21 cellular contexts compared by ENCODE assay signal in the genomic region with DNA sequence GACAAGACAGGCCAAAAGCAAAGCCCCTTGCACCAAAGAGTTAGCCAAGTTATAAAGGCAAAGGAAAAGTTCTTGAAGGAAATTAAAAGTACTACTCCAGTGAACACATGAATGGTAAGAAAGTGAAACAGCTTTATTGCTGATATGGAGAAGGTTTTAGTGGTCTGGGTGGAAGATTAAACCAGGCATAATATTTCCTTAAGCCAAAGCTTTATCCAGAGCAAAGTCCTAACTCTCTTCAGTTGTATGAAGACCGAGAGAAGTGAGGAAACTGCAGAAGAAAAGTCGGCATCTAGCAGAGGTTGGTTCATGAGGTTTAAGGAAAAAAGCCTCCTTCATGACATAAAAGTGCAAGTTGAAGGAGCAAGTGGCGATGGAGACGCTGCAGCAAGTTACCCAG. TPM values are rescaled to one million over a fixed set of nuclear protein-coding genes. Genes with fewer than 3 reads are reported as not detected.
A peak's percentile ranks its signal among the peaks of the same experiment; 100 is the strongest.
DNase-seq lines count a peak whose midpoint lies in the region; ATAC-seq, FAIRE-seq and TF ChIP-seq lines count a peak whose summit lies in the region.
"Had no signal": no experiment of that assay in that cellular context is flagged by ENCODE, and none has a peak within 500 bp of the region (broad histone marks: within the 10 kb centered on the region; RNA-seq: fewer than 3 reads in every experiment).

No MANE protein-coding gene starts in this region.

- no peak overlapping the region for H3K27ac Mint-ChIP-seq in activated CD8-positive, alpha-beta memory T cell treated with anti-CD3 and anti-CD28 coated beads, Interleukin-2, amount 10 ng/mL, durations not matched to agents 7 days and 5 days
- H3K27ac Mint-ChIP-seq: CD8-positive, alpha-beta T cell had no signal

- intact Hi-C loops in GM12878 (cut with micrococcal nuclease; ENCODE audit: unreplicated experiment) (no loop called here), mucosa of descending colon (cut with DNase I, micrococcal nuclease) (no loop called here)

- SMC1A ChIA-PET in GM12878 (lab: Charles Lee; ENCODE audit: uncharacterized antibody, unreplicated experiment), result no interaction called here

- H4K20me1 ChIP-seq in GM12878 (ENCODE audit: control insufficient read depth, insufficient read depth), result no peaks in the 10 kb centered on the region

- in situ Hi-C loops in GM12878 (cut with MboI), result no loop called here

- H3K9me3 Mint-ChIP-seq in activated CD8-positive, alpha-beta memory T cell treated with anti-CD3 and anti-CD28 coated beads, Interleukin-2, amount 10 ng/mL, durations not matched to agents 7 days and 5 days (ENCODE audit: low read depth), result no peaks in the 10 kb centered on the region
- H3K9me3 Mint-ChIP-seq: CD8-positive, alpha-beta T cell had no signal

- POLR2A ChIA-PET in GM12878 (lab: Charles Lee), result no interaction called here

- H3K27me3 ChIP-seq in GM12878 (replicated peaks in 1 of 2; ENCODE audit: control insufficient read depth in 2 of 2, insufficient read depth in 2 of 2, low read length in 1 of 2), result no peaks in the 10 kb centered on the region

- no peak overlapping the region for H3K4me3 Mint-ChIP-seq in activated CD8-positive, alpha-beta memory T cell treated with anti-CD3 and anti-CD28 coated beads, Interleukin-2, amount 10 ng/mL, durations not matched to agents 7 days and 5 days
- H3K4me3 Mint-ChIP-seq: CD8-positive, alpha-beta T cell had no signal

- no peak for DNase-seq in GM12892 (ENCODE audit: insufficient read length)
- DNase-seq in GM12878 (ENCODE audit: low read depth, low spot score), result no peak
- no peak for DNase-seq in mucosa of descending colon
- DNase-seq in renal cortical epithelial cell (ENCODE audit: low read depth), result peak; percentile 3
- no peak for DNase-seq in NCI-H1930 (lab: John Stamatoyannopoulos, UW)
- no peak for DNase-seq in activated CD8-positive, alpha-beta memory T cell treated with anti-CD3 and anti-CD28 coated beads, Interleukin-2, amount 10 ng/mL, durations not matched to agents 7 days and 5 days
- DNase-seq: CD8-positive, alpha-beta T cell; DMS153; NCI-H1092 treated with DMSO at 0.1 percent for 48 hours; NCI-H1436 treated with DMSO at 0.1 percent for 48 hours; NCI-H2029; NCI-H226; NCI-H774; SW 1271 had no signal

- no peak overlapping the region for H3K27ac ChIP-seq in GM12878 (ENCODE audit: control insufficient read depth, insufficient read depth)
- H3K27ac ChIP-seq: A549, HL-60, KMS-11 had no signal

- no peak overlapping the region for H2AFZ ChIP-seq in GM12878 (ENCODE audit: control insufficient read depth, low read depth, low read length)

- no peak for ATAC-seq in GM12878
- peak; percentile 53 for ATAC-seq in mucosa of descending colon
- ATAC-seq in HG03175 (IDR thresholded peaks at IDR 0.05; ENCODE audit: unreplicated experiment), result no peak
- ATAC-seq in activated CD8-positive, alpha-beta memory T cell treated with anti-CD3 and anti-CD28 coated beads, Interleukin-2, amount 10 ng/mL, durations not matched to agents 7 days and 5 days, result no peak
- no peak for ATAC-seq in HG02981 (IDR thresholded peaks at IDR 0.05; ENCODE audit: unreplicated experiment)
- ATAC-seq: A549; CD8-positive, alpha-beta T cell had no signal

- no peak for TF ChIP-seq POLR2A in GM12892 (IDR thresholded peaks at IDR 0.05; ENCODE audit: low read depth, low read length)
- no peak for TF ChIP-seq POLR2A in GM12878 (IDR thresholded peaks at IDR 0.05; ENCODE audit: low read depth, low read length)

- no peak overlapping the region for H3K4me2 ChIP-seq in GM12878 (ENCODE audit: control insufficient read depth, insufficient read depth)
- H3K4me2 ChIP-seq: A549, KMS-11 had no signal

- RAD21 ChIA-PET in GM12878 (lab: Charles Lee; ENCODE audit: unreplicated experiment), result no interaction called here

- FAIRE-seq in GM12892 (lab: Jason Lieb, UNC) (peak; percentile 54), GM12878 (lab: Jason Lieb, UNC) (peak; percentile 41)
- FAIRE-seq: A549, GM18507, RCC 7860 had no signal

- no peaks in the 10 kb centered on the region for H3K36me3 Mint-ChIP-seq in activated CD8-positive, alpha-beta memory T cell treated with anti-CD3 and anti-CD28 coated beads, Interleukin-2, amount 10 ng/mL, durations not matched to agents 7 days and 5 days

- no peak for TF ChIP-seq RAD21 in GM12878 (IDR thresholded peaks at IDR 0.05; ENCODE audit: insufficient read depth, low read depth, low read length)

- H3K36me3 ChIP-seq in GM12878 (ENCODE audit: control insufficient read depth in 2 of 2, insufficient read depth in 2 of 2, low read length in 1 of 2), result no peaks in the 10 kb centered on the region
- no peaks in the 10 kb centered on the region for H3K36me3 ChIP-seq in mucosa of descending colon (ENCODE audit: low read depth)

- H3K9me3 ChIP-seq in GM12878 (replicated peaks; ENCODE audit: control insufficient read depth, insufficient read depth, low read length) (no peaks in the 10 kb centered on the region), mucosa of descending colon (no peaks in the 10 kb centered on the region)
- H3K9me3 ChIP-seq: A549 had no signal

- no TSS peak for BruUV-seq in GM12878 (replicated peaks; lab: Mats Ljungman, UMichigan)

- peaks cover 7% of the 10 kb centered on the region for H3K27me3 Mint-ChIP-seq in activated CD8-positive, alpha-beta memory T cell treated with anti-CD3 and anti-CD28 coated beads, Interleukin-2, amount 10 ng/mL, durations not matched to agents 7 days and 5 days

- H3K4me1 ChIP-seq in GM12878 (ENCODE audit: control insufficient read depth, insufficient read depth, low read length), result no peaks in the 10 kb centered on the region
- peaks cover 12% of the 10 kb centered on the region for H3K4me1 ChIP-seq in mucosa of descending colon (ENCODE audit: low read depth)

- no peak for TF ChIP-seq EP300 in GM12878 (IDR thresholded peaks at IDR 0.05; ENCODE audit: borderline replicate concordance in 1 of 2, control insufficient read depth in 1 of 2, low read depth in 2 of 2, low read length in 2 of 2)

- H3K4me3 ChIP-seq in GM12878 (no peak overlapping the region), mucosa of descending colon (no peak overlapping the region)
- H3K4me3 ChIP-seq: A549 had no signal

- no peak overlapping the region for H3K9ac ChIP-seq in GM12878 (ENCODE audit: control insufficient read depth, insufficient read depth, low read length)
- H3K9ac ChIP-seq: KMS-11 had no signal

- 83% methylated on average over 4 of the region's 4 CpGs for WGBS in GM12878 (ENCODE audit: insufficient coverage, insufficient replicate concordance, low lambda C conversion rate, missing lambda C conversion rate)

- TF ChIP-seq CTCF in GM12878 (IDR thresholded peaks at IDR 0.05 in 2 of 3, conservative IDR thresholded peaks at IDR 0.05 in 1 of 3; ENCODE audit: control insufficient read depth in 2 of 3, extremely low read depth in 1 of 3, insufficient read depth in 1 of 3, low read depth in 3 of 3, low read length in 3 of 3), result no peak
- no peak for TF ChIP-seq CTCF in mucosa of descending colon (IDR thresholded peaks at IDR 0.05)

- CTCF ChIA-PET in GM12878 (lab: Yijun Ruan, JAX), result interaction anchor here (0.7 kb wide), 1 partner anchor 21 kb away, joined by 4 read pairs; no protein-coding TSS in a partner anchor
- CTCF ChIA-PET in activated CD8-positive, alpha-beta memory T cell treated with anti-CD3 and anti-CD28 coated beads, Interleukin-2, amount 10 ng/mL, durations not matched to agents 7 days and 5 days (lab: Charles Lee), result no interaction called here

- H3K79me2 ChIP-seq in GM12878 (ENCODE audit: control insufficient read depth, insufficient read depth, low read length), result no peaks in the 10 kb centered on the region

- peaks cover 8% of the 10 kb centered on the region for H3K4me1 Mint-ChIP-seq in activated CD8-positive, alpha-beta memory T cell treated with anti-CD3 and anti-CD28 coated beads, Interleukin-2, amount 10 ng/mL, durations not matched to agents 7 days and 5 days

TF ChIP-seq in GM12878, 131 proteins besides CTCF, POLR2A, EP300 and RAD21 (continues in another document):
- TF ChIP-seq, protein P1, sequence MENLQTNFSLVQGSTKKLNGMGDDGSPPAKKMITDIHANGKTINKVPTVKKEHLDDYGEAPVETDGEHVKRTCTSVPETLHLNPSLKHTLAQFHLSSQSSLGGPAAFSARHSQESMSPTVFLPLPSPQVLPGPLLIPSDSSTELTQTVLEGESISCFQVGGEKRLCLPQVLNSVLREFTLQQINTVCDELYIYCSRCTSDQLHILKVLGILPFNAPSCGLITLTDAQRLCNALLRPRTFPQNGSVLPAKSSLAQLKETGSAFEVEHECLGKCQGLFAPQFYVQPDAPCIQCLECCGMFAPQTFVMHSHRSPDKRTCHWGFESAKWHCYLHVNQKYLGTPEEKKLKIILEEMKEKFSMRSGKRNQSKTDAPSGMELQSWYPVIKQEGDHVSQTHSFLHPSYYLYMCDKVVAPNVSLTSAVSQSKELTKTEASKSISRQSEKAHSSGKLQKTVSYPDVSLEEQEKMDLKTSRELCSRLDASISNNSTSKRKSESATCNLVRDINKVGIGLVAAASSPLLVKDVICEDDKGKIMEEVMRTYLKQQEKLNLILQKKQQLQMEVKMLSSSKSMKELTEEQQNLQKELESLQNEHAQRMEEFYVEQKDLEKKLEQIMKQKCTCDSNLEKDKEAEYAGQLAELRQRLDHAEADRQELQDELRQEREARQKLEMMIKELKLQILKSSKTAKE (IDR thresholded peaks at IDR 0.05; ENCODE audit: low read depth, poor library complexity, severe bottlenecking), result no peak

RNA-seq across cellular contexts. Expression of a gene that starts 3.1 kb away (rescaled TPM):
- 5.2 TPM for polyA plus RNA-seq in GM12892 (2012; ENCODE audit: missing spikeins)
- total RNA-seq in GM12878 (2013; cell fraction: nucleolus; rRNA removed), result 25.6 and 26.9 TPM in 2 replicates
- total RNA-seq in GM12878 (2014; rRNA removed) (3.8 and 5.4 TPM in 2 replicates), GM12878 (2014; rRNA removed; fragmentation: Illumina TruSeq; extraction: Trizol) (5.8 and 5.9 TPM in 2 replicates), GM12878 (2021) (3.9 and 5.2 TPM in 2 replicates), mucosa of descending colon (10 to 100 TPM; 13.7 to 26.3 (median 22.1) TPM), renal cortical epithelial cell (15.3 and 16.8 TPM in 2 replicates)
- polyA plus RNA-seq in GM12878 (2011; ENCODE audit: low read depth), result 1.2 TPM
- polyA plus RNA-seq in GM12878 (2011; rRNA removed) (9.0 and 16.3 TPM in 2 replicates), GM12878 (2014; fragmentation: Illumina TruSeq; extraction: Trizol) (5.9 and 7.8 TPM in 2 replicates), GM12878 (2014; fragmentation: Nextera tagmentation; extraction: Ambion mirVana) (1 to 10 TPM; 4.5 to 5.0 TPM), GM12878 (2014; rRNA removed) (2.6 and 2.9 TPM in 2 replicates), GM12878 (2016; fragmentation: Nextera tagmentation; extraction: Ambion mirVana) (1 to 10 TPM; 5.1 to 5.2 TPM)
- polyA plus RNA-seq in GM12878 (2011; cell fraction: cytosol; rRNA removed), result 2.2 and 2.4 TPM in 2 replicates
- 9.4 and 13.1 TPM in 2 replicates for polyA plus RNA-seq in GM12878 (2011; cell fraction: nucleus; rRNA removed)
- 2.0 and 3.2 TPM in 2 replicates for polyA plus RNA-seq in GM12878 (2012)
- 2.1 and 3.1 TPM in 2 replicates for polyA minus RNA-seq in GM12878 (2011; rRNA and poly(A)+ RNA removed)
- 1.3 and 1.7 TPM in 2 replicates for polyA minus RNA-seq in GM12878 (2011; cell fraction: cytosol; rRNA and poly(A)+ RNA removed)
- polyA minus RNA-seq in GM12878 (2011; cell fraction: nucleus; rRNA and poly(A)+ RNA removed), result 2.3 and 3.6 TPM in 2 replicates
- 1 to 10 TPM in 1 of 2 experiments, not detected in 1; 1.1 TPM for total RNA-seq in activated CD8-positive, alpha-beta memory T cell treated with anti-CD3 and anti-CD28 coated beads, Interleukin-2, amount 10 ng/mL, durations not matched to agents 7 days and 5 days
